Comparison of ENCODE assay signal across 10 cellular contexts in the genomic region with DNA sequence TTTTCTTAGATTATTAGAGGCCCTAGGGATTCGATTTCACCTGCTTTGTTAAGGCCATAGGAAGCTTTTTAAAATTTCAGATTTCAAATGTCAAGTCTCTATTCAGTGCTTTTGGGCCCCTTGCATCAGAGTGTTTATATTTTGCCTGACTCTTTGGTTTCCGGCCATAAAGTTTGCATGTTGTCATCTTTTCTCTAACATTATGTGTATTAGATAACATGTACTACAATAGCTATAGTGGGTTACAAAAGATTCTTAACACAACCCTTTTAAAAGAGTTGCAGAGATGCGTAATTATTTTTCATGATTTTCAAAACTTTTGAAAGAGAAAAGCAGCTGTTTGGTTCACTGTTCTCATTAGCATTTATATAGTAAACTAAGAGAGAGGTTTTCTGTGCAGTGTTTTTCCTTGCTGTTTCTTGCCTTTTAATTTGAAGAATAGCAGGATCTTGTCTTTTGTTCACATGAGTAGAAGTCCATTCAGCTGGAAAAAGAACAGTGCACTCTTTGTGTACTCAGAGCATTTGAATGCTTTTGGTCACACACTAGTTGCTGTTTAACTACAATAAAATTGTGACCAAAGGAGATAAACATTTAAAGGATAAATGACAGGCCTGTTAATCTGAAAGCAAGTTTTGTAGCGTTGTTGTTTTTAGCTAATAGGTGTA. TPM values are rescaled to one million over a fixed set of nuclear protein-coding genes. Genes with fewer than 3 reads are reported as not detected.
DNase-seq lines count a peak whose midpoint lies in the region; ATAC-seq and TF ChIP-seq lines count a peak whose summit lies in the region.
"Had no signal": no experiment of that assay in that cellular context is flagged by ENCODE, and none has a peak within 500 bp of the region (broad histone marks: within the 10 kb centered on the region; RNA-seq: fewer than 3 reads in every experiment).

No MANE protein-coding gene starts in this region.

- no peaks in the 10 kb centered on the region for H3K27me3 Mint-ChIP-seq in progenitor cell of endocrine pancreas
- H3K27me3 Mint-ChIP-seq in T-helper 2 cell treated with Interferon-gamma antibody and Interleukin-4, amounts not matched to agents 5 μg/mL and 100 μg/mL, for 36 hours (ENCODE audit: low read depth): no peaks in the 10 kb centered on the region

- ATAC-seq in GM18861 (IDR thresholded peaks at IDR 0.05; ENCODE audit: unreplicated experiment): peak; percentile 56
- ATAC-seq in HG03159 (IDR thresholded peaks at IDR 0.05; ENCODE audit: unreplicated experiment): no peak

- H3K4me3 ChIP-seq in fibroblast of villous mesenchyme (ENCODE audit: low read depth, low read length): no peak overlapping the region
- H3K4me3 ChIP-seq: coronary artery, tibial artery had no signal

- H3K36me3 Mint-ChIP-seq in progenitor cell of endocrine pancreas (ENCODE audit: insufficient read depth): peaks cover 2% of the 10 kb centered on the region
- H3K36me3 Mint-ChIP-seq in T-helper 2 cell treated with Interferon-gamma antibody and Interleukin-4, amounts not matched to agents 5 μg/mL and 100 μg/mL, for 36 hours (ENCODE audit: low read depth): no peaks in the 10 kb centered on the region

- no peak overlapping the region for H3K4me3 Mint-ChIP-seq in progenitor cell of endocrine pancreas (ENCODE audit: low read depth)
- no peak overlapping the region for H3K4me3 Mint-ChIP-seq in T-helper 2 cell treated with Interferon-gamma antibody and Interleukin-4, amounts not matched to agents 5 μg/mL and 100 μg/mL, for 36 hours

- TF ChIP-seq CTCF in fibroblast of villous mesenchyme (IDR thresholded peaks at IDR 0.05; ENCODE audit: insufficient read depth, low read depth, low read length) (no peak), progenitor cell of endocrine pancreas (IDR thresholded peaks at IDR 0.05; ENCODE audit: unreplicated experiment) (no peak)

- DNase-seq in NCI-H748 treated with DMSO at 0.1 percent for 48 hours (lab: John Stamatoyannopoulos, UW) (peak; percentile 11), fibroblast of villous mesenchyme (ENCODE audit: low read depth) (peak; percentile 52), progenitor cell of endocrine pancreas (ENCODE audit: low spot score, unreplicated experiment) (no peak), cerebellum (ENCODE audit: low spot score) (no peak)
- DNase-seq in T-helper 2 cell treated with Interferon-gamma antibody and Interleukin-4, amounts not matched to agents 5 μg/mL and 100 μg/mL, for 36 hours (ENCODE audit: low spot score): no peak
- no peak for DNase-seq in activated CD8-positive, alpha-beta memory T cell treated with anti-CD3 and anti-CD28 coated beads, Interleukin-2, amount 50 U/mL, for 48 hours
- DNase-seq: tibial artery had no signal

- no peaks in the 10 kb centered on the region for H3K9me3 Mint-ChIP-seq in progenitor cell of endocrine pancreas (ENCODE audit: low read depth)
- no peaks in the 10 kb centered on the region for H3K9me3 Mint-ChIP-seq in T-helper 2 cell treated with Interferon-gamma antibody and Interleukin-4, amounts not matched to agents 5 μg/mL and 100 μg/mL, for 36 hours

- peaks cover 40% of the 10 kb centered on the region for H3K4me1 Mint-ChIP-seq in progenitor cell of endocrine pancreas (ENCODE audit: low read depth)
- no peaks in the 10 kb centered on the region for H3K4me1 Mint-ChIP-seq in T-helper 2 cell treated with Interferon-gamma antibody and Interleukin-4, amounts not matched to agents 5 μg/mL and 100 μg/mL, for 36 hours (ENCODE audit: low read depth)

- H3K27ac Mint-ChIP-seq in progenitor cell of endocrine pancreas: peak overlapping the region; percentile 92
- H3K27ac Mint-ChIP-seq in T-helper 2 cell treated with Interferon-gamma antibody and Interleukin-4, amounts not matched to agents 5 μg/mL and 100 μg/mL, for 36 hours: no peak overlapping the region

RNA-seq across cellular contexts. Expression of a gene that starts 52.5 kb away (rescaled TPM):
- total RNA-seq in fibroblast of villous mesenchyme: 101 and 157 TPM in 2 replicates
- 78.7 and 81.7 TPM in 2 replicates for total RNA-seq in progenitor cell of endocrine pancreas
- total RNA-seq in cerebellum: 139 TPM

RNA-seq across cellular contexts. Expression of a gene that starts 52.8 kb away (rescaled TPM):
- 12.6 and 22.0 TPM in 2 replicates for total RNA-seq in fibroblast of villous mesenchyme
- 19.9 and 21.3 TPM in 2 replicates for total RNA-seq in progenitor cell of endocrine pancreas
- 34.8 TPM for total RNA-seq in cerebellum

Comparison
In these comparisons a context has a peak if more than half of its experiments do, and no peak if none do; other contexts are left out.
1. DNase-seq: peak in NCI-H748 treated with DMSO at 0.1 percent for 48 hours (single experiment) and fibroblast of villous mesenchyme (single experiment); none in progenitor cell of endocrine pancreas (single experiment), T-helper 2 cell treated with Interferon-gamma antibody and Interleukin-4, amounts not matched to agents 5 μg/mL and 100 μg/mL, for 36 hours (single experiment), activated CD8-positive, alpha-beta memory T cell treated with anti-CD3 and anti-CD28 coated beads, Interleukin-2, amount 50 U/mL, for 48 hours (single experiment) and cerebellum (single experiment).